7 cellular contexts compared by ENCODE assay signal in the genomic region with DNA sequence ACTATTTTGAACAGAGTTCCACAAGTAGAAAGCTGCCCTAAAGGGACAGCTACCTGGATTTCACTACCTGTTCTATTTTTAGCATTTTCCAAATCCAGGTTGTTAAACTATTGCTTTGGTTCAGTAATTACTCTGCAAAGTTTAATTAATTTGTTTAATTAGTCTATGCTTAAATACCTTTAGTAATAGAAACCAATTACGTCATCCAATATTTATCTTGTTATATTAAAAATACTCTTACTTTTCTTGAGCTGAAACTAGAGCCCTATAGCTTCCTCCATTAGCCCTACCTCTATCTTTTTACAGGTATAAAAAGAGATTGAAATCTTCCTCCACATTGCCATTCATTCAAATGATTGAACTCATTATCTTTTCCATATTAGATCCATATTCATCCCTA.
"Had no signal": no experiment of that assay in that cellular context is flagged by ENCODE, and none has a peak within 500 bp of the region (broad histone marks: within the 10 kb centered on the region; RNA-seq: fewer than 3 reads in every experiment).

No MANE protein-coding gene starts in this region.

- H3K9ac ChIP-seq: KMS-11 had no signal

- ATAC-seq: K562 had no signal

- H3K27ac ChIP-seq: HL-60, KMS-11 had no signal

- DNase-seq: IMR-90, KBM-7, KG1 had no signal

- FAIRE-seq: HTR-8/SVneo, K562 had no signal

- H3K4me3 ChIP-seq: K562 had no signal

- H3K4me2 ChIP-seq: KMS-11 had no signal
